ENCODE assay signal across 15 cellular contexts in the genomic region with DNA sequence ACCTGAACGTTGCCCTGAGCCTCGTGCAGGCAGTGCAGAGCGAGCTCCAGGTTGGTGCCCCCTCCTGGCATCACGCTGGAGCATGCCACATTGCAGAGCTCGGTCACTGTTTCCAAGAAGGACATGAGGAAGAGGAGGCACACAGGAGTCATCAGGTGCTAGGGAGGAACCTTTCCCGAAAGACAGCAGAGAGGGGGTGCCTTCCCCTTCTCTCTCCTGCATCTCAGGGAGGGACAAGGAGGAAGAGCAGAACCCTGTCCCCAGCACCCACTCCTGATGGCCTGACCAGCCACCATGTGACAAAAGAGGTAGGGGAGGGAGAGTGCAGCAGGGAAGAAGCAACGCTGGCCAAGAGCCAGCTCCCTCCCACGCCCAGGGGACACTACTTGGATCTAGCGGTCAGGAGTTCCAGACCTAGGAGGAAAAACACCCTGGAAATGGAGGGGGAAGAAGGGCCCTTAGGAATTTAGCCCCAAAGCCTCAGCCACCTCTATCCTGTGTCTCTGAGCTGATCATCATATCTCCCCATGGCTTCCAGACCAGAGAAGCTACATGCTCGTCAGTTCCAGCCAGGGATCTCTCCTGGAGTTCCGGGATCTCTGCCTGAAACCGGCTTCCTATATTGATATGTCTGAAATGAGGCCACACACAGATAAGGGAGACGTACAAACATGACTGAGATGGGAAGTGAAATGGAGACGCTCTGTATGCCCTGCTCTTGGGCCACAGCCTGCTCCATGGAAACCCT. TPM values are rescaled to one million over a fixed set of nuclear protein-coding genes. Genes with fewer than 3 reads are reported as not detected.
"Had no signal": no experiment of that assay in that cellular context is flagged by ENCODE, and none has a peak within 500 bp of the region (broad histone marks: within the 10 kb centered on the region; RNA-seq: fewer than 3 reads in every experiment).

No MANE protein-coding gene starts in this region.

- ATAC-seq: activated CD4-positive, CD25-positive, alpha-beta regulatory T cell treated with anti-CD3 and anti-CD28 coated beads, Interleukin-2, amount 50 U/mL, for 24 hours; natural killer cell had no signal

- H3K27ac Mint-ChIP-seq: natural killer cell had no signal

- H3K36me3 ChIP-seq: colonic mucosa, lower lobe of right lung, prostate gland, sigmoid colon had no signal

- H3K9me3 Mint-ChIP-seq: natural killer cell had no signal

- H3K4me3 ChIP-seq: colonic mucosa, lower lobe of right lung, prostate gland, sigmoid colon had no signal

- H3K9me3 ChIP-seq: colonic mucosa, lower lobe of right lung, prostate gland, sigmoid colon had no signal

- H3K36me3 Mint-ChIP-seq: natural killer cell had no signal

- DNase-seq: activated CD4-positive, alpha-beta T cell treated with anti-CD3 and anti-CD28 coated beads, Interleukin-2, amount 50 U/mL, for 48 hours; activated naive CD4-positive, alpha-beta T cell; activated T-cell treated with anti-CD3 and anti-CD28 coated beads, Interleukin-2, amount 50 U/mL, for 48 hours; colonic mucosa; effector CD8-positive, alpha-beta T cell; lower lobe of right lung; natural killer cell; nucleus accumbens; sigmoid colon; stimulated activated CD4-positive, alpha-beta T cell treated with anti-CD3 and anti-CD28 coated beads, Interleukin-2, amount 100 ng/mL, for 24 hours; stimulated activated naive CD4-positive, alpha-beta T cell treated with Interleukin-2 at 50 U/mL for 16 hours had no signal

- H3K4me3 Mint-ChIP-seq: natural killer cell had no signal

- H3K27me3 ChIP-seq: colonic mucosa, sigmoid colon had no signal

- H3K4me1 ChIP-seq: colonic mucosa, lower lobe of right lung, prostate gland, sigmoid colon had no signal

- H3K27ac ChIP-seq: colonic mucosa, epithelial cell of prostate, lower lobe of right lung, prostate gland, sigmoid colon had no signal

RNA-seq across cellular contexts. Expression of a gene that starts 41.1 kb away (rescaled TPM):
- total RNA-seq: glomerular endothelial cell had no signal
